ENCODE assay signal across 1 cellular context in genomic region chr12:32265920-32266319, GRCh38.
A peak's percentile ranks its signal among the peaks of the same experiment; 100 is the strongest.
TF ChIP-seq lines count a peak whose summit lies in the region.

No MANE protein-coding gene starts in this region.

TF ChIP-seq in GM12878, 131 proteins besides CTCF, POLR2A, EP300 and RAD21 (continued from another document):
- TF ChIP-seq, protein P1, sequence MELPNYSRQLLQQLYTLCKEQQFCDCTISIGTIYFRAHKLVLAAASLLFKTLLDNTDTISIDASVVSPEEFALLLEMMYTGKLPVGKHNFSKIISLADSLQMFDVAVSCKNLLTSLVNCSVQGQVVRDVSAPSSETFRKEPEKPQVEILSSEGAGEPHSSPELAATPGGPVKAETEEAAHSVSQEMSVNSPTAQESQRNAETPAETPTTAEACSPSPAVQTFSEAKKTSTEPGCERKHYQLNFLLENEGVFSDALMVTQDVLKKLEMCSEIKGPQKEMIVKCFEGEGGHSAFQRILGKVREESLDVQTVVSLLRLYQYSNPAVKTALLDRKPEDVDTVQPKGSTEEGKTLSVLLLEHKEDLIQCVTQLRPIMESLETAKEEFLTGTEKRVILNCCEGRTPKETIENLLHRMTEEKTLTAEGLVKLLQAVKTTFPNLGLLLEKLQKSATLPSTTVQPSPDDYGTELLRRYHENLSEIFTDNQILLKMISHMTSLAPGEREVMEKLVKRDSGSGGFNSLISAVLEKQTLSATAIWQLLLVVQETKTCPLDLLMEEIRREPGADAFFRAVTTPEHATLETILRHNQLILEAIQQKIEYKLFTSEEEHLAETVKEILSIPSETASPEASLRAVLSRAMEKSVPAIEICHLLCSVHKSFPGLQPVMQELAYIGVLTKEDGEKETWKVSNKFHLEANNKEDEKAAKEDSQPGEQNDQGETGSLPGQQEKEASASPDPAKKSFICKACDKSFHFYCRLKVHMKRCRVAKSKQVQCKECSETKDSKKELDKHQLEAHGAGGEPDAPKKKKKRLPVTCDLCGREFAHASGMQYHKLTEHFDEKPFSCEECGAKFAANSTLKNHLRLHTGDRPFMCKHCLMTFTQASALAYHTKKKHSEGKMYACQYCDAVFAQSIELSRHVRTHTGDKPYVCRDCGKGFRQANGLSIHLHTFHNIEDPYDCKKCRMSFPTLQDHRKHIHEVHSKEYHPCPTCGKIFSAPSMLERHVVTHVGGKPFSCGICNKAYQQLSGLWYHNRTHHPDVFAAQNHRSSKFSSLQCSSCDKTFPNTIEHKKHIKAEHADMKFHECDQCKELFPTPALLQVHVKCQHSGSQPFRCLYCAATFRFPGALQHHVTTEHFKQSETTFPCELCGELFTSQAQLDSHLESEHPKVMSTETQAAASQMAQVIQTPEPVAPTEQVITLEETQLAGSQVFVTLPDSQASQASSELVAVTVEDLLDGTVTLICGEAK (IDR thresholded peaks at IDR 0.05; ENCODE audit: borderline replicate concordance) = peak; percentile 72; the same call in 1 of the 2 replicates
- no peak for TF ChIP-seq MAX (IDR thresholded peaks at IDR 0.05; ENCODE audit: low read depth, low read length)
- no peak for TF ChIP-seq NR2C2 (IDR thresholded peaks at IDR 0.05; ENCODE audit: borderline replicate concordance, control insufficient read depth, insufficient read length, low read depth)
- peak; percentile 49; the same call in 1 of the 2 replicates for TF ChIP-seq CREB1 (IDR thresholded peaks at IDR 0.05; ENCODE audit: low read depth)
- TF ChIP-seq SPI1 (IDR thresholded peaks at IDR 0.05; ENCODE audit: borderline replicate concordance, insufficient read depth, low read depth, low read length) = peak; percentile 75
- TF ChIP-seq KLF5 (IDR thresholded peaks at IDR 0.05; ENCODE audit: partially characterized antibody) = no peak
- no peak for TF ChIP-seq POLR2AphosphoS5 (IDR thresholded peaks at IDR 0.05; ENCODE audit: low read length)
- no peak for TF ChIP-seq ESRRA (IDR thresholded peaks at IDR 0.05; ENCODE audit: low read length)
- no peak for TF ChIP-seq ASH2L (IDR thresholded peaks at IDR 0.05; ENCODE audit: borderline replicate concordance, low read depth)
- TF ChIP-seq YY1 (IDR thresholded peaks at IDR 0.05; ENCODE audit: low read depth, low read length) = no peak
- TF ChIP-seq NBN (IDR thresholded peaks at IDR 0.05) = no peak
- TF ChIP-seq E2F4 (IDR thresholded peaks at IDR 0.05; ENCODE audit: low read depth, low read length) = no peak
- TF ChIP-seq CHD4 (IDR thresholded peaks at IDR 0.05) = no peak
- TF ChIP-seq CEBPB (IDR thresholded peaks at IDR 0.05; ENCODE audit: borderline replicate concordance in 1 of 2, low read depth in 2 of 2, low read length in 2 of 2) = no peak
- no peak for TF ChIP-seq ZBTB11 (CRISPR knock-in tag; IDR thresholded peaks at IDR 0.05)
- TF ChIP-seq, protein P2, sequence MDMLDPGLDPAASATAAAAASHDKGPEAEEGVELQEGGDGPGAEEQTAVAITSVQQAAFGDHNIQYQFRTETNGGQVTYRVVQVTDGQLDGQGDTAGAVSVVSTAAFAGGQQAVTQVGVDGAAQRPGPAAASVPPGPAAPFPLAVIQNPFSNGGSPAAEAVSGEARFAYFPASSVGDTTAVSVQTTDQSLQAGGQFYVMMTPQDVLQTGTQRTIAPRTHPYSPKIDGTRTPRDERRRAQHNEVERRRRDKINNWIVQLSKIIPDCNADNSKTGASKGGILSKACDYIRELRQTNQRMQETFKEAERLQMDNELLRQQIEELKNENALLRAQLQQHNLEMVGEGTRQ (IDR thresholded peaks at IDR 0.05; ENCODE audit: borderline replicate concordance, low read depth, low read length) = no peak
- TF ChIP-seq KDM1A (IDR thresholded peaks at IDR 0.05; ENCODE audit: borderline replicate concordance) = no peak
- TF ChIP-seq SMC3 (IDR thresholded peaks at IDR 0.05; ENCODE audit: borderline replicate concordance, low read length) = no peak
- TF ChIP-seq IKZF1 (conservative IDR thresholded peaks at IDR 0.05) = no peak
- peak; percentile 94 for TF ChIP-seq GABPA (IDR thresholded peaks at IDR 0.05; ENCODE audit: low read depth)
- no peak for TF ChIP-seq LARP7 (IDR thresholded peaks at IDR 0.05)
- no peak for TF ChIP-seq ZNF24 (IDR thresholded peaks at IDR 0.05)
- TF ChIP-seq, protein P3, sequence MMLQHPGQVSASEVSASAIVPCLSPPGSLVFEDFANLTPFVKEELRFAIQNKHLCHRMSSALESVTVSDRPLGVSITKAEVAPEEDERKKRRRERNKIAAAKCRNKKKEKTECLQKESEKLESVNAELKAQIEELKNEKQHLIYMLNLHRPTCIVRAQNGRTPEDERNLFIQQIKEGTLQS (IDR thresholded peaks at IDR 0.05; ENCODE audit: borderline replicate concordance, extremely low read depth, low read depth, low read length) = no peak
- no peak for TF ChIP-seq MEF2A (IDR thresholded peaks at IDR 0.05; ENCODE audit: insufficient read depth, low read depth, low read length)
TF ChIP-seq in GM12878: peak in this region for 7.
